1 cellular context compared by ENCODE assay signal in the genomic region with DNA sequence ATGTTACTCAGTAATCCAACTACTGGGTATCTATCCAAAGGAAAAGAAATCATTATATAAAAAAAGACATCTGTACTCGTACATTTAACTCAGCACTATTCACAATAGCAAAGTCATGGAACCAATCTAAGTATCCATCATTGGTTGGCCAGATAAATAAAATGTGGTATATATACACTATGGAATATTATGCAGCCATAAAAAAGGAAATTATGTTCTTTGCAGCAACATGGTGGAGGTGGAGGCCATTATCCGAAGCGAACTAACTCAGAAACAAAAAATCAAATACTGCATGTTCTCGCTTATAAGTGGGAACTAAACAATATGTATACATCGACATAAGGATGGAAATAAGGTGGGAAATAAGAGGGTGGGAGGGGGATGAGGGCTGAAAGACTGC.
TF ChIP-seq lines count a peak whose summit lies in the region.

No MANE protein-coding gene starts in this region.

TF ChIP-seq in K562, 482 proteins besides CTCF, POLR2A, EP300 and RAD21 (continued from another document):
- TF ChIP-seq ZNF146 (CRISPR knock-in tag; IDR thresholded peaks at IDR 0.05; ENCODE audit: unreplicated experiment) (peak; percentile 95), KDM1A (IDR thresholded peaks at IDR 0.05) (peak in 1 of 2 experiments; percentile 52; a peak in 1 of 4 replicates), RBM25 (IDR thresholded peaks at IDR 0.05; ENCODE audit: low read depth, low read length, severe bottlenecking) (peak; percentile 82), LCOR (CRISPR knock-in tag; IDR thresholded peaks at IDR 0.05) (no peak)
